ENCODE assay signal across 10 cellular contexts in the genomic region with DNA sequence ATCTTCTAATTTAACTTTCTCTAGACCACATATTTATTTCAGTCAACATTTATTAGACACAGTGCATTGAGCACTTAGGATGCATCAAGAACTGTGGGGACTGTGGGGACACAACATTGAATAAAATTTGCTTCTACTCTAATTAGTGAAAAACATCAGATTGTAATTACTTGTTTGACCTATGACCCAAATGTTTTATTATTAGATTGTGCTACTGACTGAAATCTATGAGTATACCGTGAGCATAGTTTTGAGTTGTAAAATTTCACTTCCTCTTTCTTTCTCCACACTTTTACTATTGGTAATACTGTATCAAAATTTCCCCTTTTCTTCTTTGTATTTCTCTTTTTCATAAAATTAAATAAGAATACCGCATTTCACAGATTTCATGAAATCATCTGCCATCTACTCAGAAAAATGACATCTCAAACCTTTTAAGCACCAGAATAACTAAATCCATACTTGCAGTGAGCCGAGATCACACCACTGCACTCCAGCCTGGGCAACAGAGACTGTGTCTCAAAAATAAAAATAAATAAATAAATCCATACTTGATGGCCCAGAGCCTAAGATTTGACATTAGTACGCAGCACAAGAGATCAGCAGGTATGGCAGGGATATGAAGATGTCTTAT. TPM values are rescaled to one million over a fixed set of nuclear protein-coding genes. Genes with fewer than 3 reads are reported as not detected.
DNase-seq lines count a peak whose midpoint lies in the region; ATAC-seq and TF ChIP-seq lines count a peak whose summit lies in the region.
"Had no signal": no experiment of that assay in that cellular context is flagged by ENCODE, and none has a peak within 500 bp of the region (broad histone marks: within the 10 kb centered on the region; RNA-seq: fewer than 3 reads in every experiment).

No MANE protein-coding gene starts in this region.

- no peak overlapping the region for H3K4me3 ChIP-seq in H7 (ENCODE audit: insufficient read depth, low read depth, low read length)
- H3K4me3 ChIP-seq: stomach had no signal

- peaks cover 36% of the 10 kb centered on the region for H3K4me1 Mint-ChIP-seq in activated naive CD8-positive, alpha-beta T cell (ENCODE audit: low read depth)
- peaks cover 6% of the 10 kb centered on the region for H3K4me1 Mint-ChIP-seq in glutamatergic neuron (ENCODE audit: low read depth, unreplicated experiment)

- H3K27me3 ChIP-seq in H7 (ENCODE audit: control insufficient read depth, insufficient read depth, low read length), result no peaks in the 10 kb centered on the region
- H3K27me3 ChIP-seq: stomach had no signal

- H3K36me3 ChIP-seq in H7 (replicated peaks; ENCODE audit: control insufficient read depth, insufficient read depth, low read length), result no peaks in the 10 kb centered on the region
- H3K36me3 ChIP-seq: stomach had no signal

- no peaks in the 10 kb centered on the region for H3K9me3 Mint-ChIP-seq in activated naive CD8-positive, alpha-beta T cell (ENCODE audit: low read depth)
- H3K9me3 Mint-ChIP-seq in glutamatergic neuron (ENCODE audit: unreplicated experiment), result peaks cover 9% of the 10 kb centered on the region

- H3K36me3 Mint-ChIP-seq in activated naive CD8-positive, alpha-beta T cell, result peaks cover 8% of the 10 kb centered on the region
- H3K36me3 Mint-ChIP-seq in glutamatergic neuron (ENCODE audit: unreplicated experiment), result peaks cover 16% of the 10 kb centered on the region

- no peak for DNase-seq in glutamatergic neuron
- no peak for DNase-seq in H7
- no peak for DNase-seq in D341Med (ENCODE audit: low spot score)
- DNase-seq in NCI-H524 treated with DMSO at 0.1 percent for 48 hours (lab: John Stamatoyannopoulos, UW), result no peak
- DNase-seq: activated CD4-positive, alpha-beta T cell treated with anti-CD3 and anti-CD28 coated beads, Interleukin-2, amount 50 U/mL, for 4 hours; stomach had no signal

- no peak overlapping the region for H3K4me3 Mint-ChIP-seq in activated naive CD8-positive, alpha-beta T cell
- H3K4me3 Mint-ChIP-seq in glutamatergic neuron (ENCODE audit: unreplicated experiment), result no peak overlapping the region

- peak overlapping the region; percentile 61 for H3K27ac Mint-ChIP-seq in activated naive CD8-positive, alpha-beta T cell
- no peak overlapping the region for H3K27ac Mint-ChIP-seq in glutamatergic neuron (ENCODE audit: unreplicated experiment)

- ATAC-seq in GM18519 (IDR thresholded peaks at IDR 0.05; ENCODE audit: low FRiP score, unreplicated experiment) (peak; percentile 53), GM21723 (IDR thresholded peaks at IDR 0.05; ENCODE audit: unreplicated experiment) (peak; percentile 51), HG03457 (IDR thresholded peaks at IDR 0.05; ENCODE audit: unreplicated experiment) (peak; percentile 33)

- peaks cover 1% of the 10 kb centered on the region for H3K27me3 Mint-ChIP-seq in activated naive CD8-positive, alpha-beta T cell
- H3K27me3 Mint-ChIP-seq in glutamatergic neuron (ENCODE audit: unreplicated experiment), result no peaks in the 10 kb centered on the region

- TF ChIP-seq CTCF in glutamatergic neuron (IDR thresholded peaks at IDR 0.05; ENCODE audit: partially characterized antibody, unreplicated experiment), result no peak

RNA-seq across cellular contexts. Expression of gene INPP5F, which starts 25.4 kb away (rescaled TPM):
- total RNA-seq in glutamatergic neuron (ENCODE audit: unreplicated experiment), result 186 TPM
- total RNA-seq in H7 (2014; rRNA removed; shearing (Covaris generic)), result 141 and 152 TPM in 2 replicates

RNA-seq across cellular contexts. Expression of gene BAG3, which starts 49.3 kb away (rescaled TPM):
- 15.7 TPM for total RNA-seq in glutamatergic neuron (ENCODE audit: unreplicated experiment)
- 8.4 and 8.6 TPM in 2 replicates for total RNA-seq in H7 (2014; rRNA removed; shearing (Covaris generic))
